Comparison of ENCODE assay signal across 18 cellular contexts in genomic region chr6:129281173-129281796, GRCh38.
DNase-seq lines count a peak whose midpoint lies in the region; ATAC-seq lines count a peak whose summit lies in the region.
"Had no signal": no experiment of that assay in that cellular context is flagged by ENCODE, and none has a peak within 500 bp of the region (broad histone marks: within the 10 kb centered on the region; RNA-seq: fewer than 3 reads in every experiment).

No MANE protein-coding gene starts in this region.

- peak overlapping the region; percentile 92 to 97 (median 94) for H3K27ac Mint-ChIP-seq in immature natural killer cell
- H3K27ac Mint-ChIP-seq: activated naive CD8-positive, alpha-beta T cell treated with anti-CD3 and anti-CD28 coated beads, Interleukin-2, amount 10 ng/mL, durations not matched to agents 7 days and 5 days had no signal

- H3K9me3 Mint-ChIP-seq in immature natural killer cell: no peaks in the 10 kb centered on the region
- H3K9me3 Mint-ChIP-seq: activated naive CD8-positive, alpha-beta T cell treated with anti-CD3 and anti-CD28 coated beads, Interleukin-2, amount 10 ng/mL, durations not matched to agents 7 days and 5 days had no signal

- H3K4me1 Mint-ChIP-seq in immature natural killer cell: peaks cover 68 to 93% of the 10 kb centered on the region in 2 donors

- peaks cover 7 to 18% (median 9%) of the 10 kb centered on the region in 3 donors for H3K36me3 Mint-ChIP-seq in immature natural killer cell
- H3K36me3 Mint-ChIP-seq: activated naive CD8-positive, alpha-beta T cell treated with anti-CD3 and anti-CD28 coated beads, Interleukin-2, amount 10 ng/mL, durations not matched to agents 7 days and 5 days had no signal

- no peak for ATAC-seq in HG03045 (IDR thresholded peaks at IDR 0.05; ENCODE audit: unreplicated experiment)
- ATAC-seq: body of pancreas, left colon had no signal

- DNase-seq in NCI-H1092 treated with DMSO at 0.1 percent for 48 hours (lab: John Stamatoyannopoulos, UW) (peak; percentile 18), NCI-H1092 (lab: John Stamatoyannopoulos, UW) (no peak), D341Med (ENCODE audit: low spot score) (peak; percentile 31), NCI-H2227 treated with DMSO at 0.1 percent for 48 hours (lab: John Stamatoyannopoulos, UW) (peak; percentile 20), immature natural killer cell (no peak), islet precursor cell (no peak), epidermal melanocyte (ENCODE audit: insufficient read length, low spot score) (no peak)
- DNase-seq: 8988T; activated naive CD8-positive, alpha-beta T cell treated with anti-CD3 and anti-CD28 coated beads, Interleukin-2, amount 10 ng/mL, durations not matched to agents 7 days and 5 days; body of pancreas; foreskin melanocyte; left colon; midbrain; NCI-H2029; NCI-H69; occipital lobe; trophoblast cell had no signal

- peaks cover 0 to 6% (median 2%) of the 10 kb centered on the region in 3 donors for H3K27me3 Mint-ChIP-seq in immature natural killer cell (ENCODE audit: low read depth in 3 of 3)

- peak overlapping the region; percentile 80 to 89 (median 85) for H3K4me3 Mint-ChIP-seq in immature natural killer cell
- H3K4me3 Mint-ChIP-seq: activated naive CD8-positive, alpha-beta T cell treated with anti-CD3 and anti-CD28 coated beads, Interleukin-2, amount 10 ng/mL, durations not matched to agents 7 days and 5 days had no signal

Comparison
In these comparisons a context has a peak if more than half of its experiments do, and no peak if none do; other contexts are left out.
1. DNase-seq: peak in NCI-H1092 treated with DMSO at 0.1 percent for 48 hours (single experiment), D341Med (single experiment) and NCI-H2227 treated with DMSO at 0.1 percent for 48 hours (single experiment); none in NCI-H1092 (single experiment), immature natural killer cell (0 of 3), islet precursor cell (single experiment) and epidermal melanocyte (single experiment).